23 cellular contexts compared by ENCODE assay signal in genomic region chr16:9549487-9549886, GRCh38.
"Had no signal": no experiment of that assay in that cellular context is flagged by ENCODE, and none has a peak within 500 bp of the region (broad histone marks: within the 10 kb centered on the region; RNA-seq: fewer than 3 reads in every experiment).

No MANE protein-coding gene starts in this region.

- H3K27me3 ChIP-seq: colonic mucosa, esophagus squamous epithelium, gastrocnemius medialis, left lung had no signal

- H3K36me3 Mint-ChIP-seq: mesothelial cell of epicardium had no signal

- H3K27ac ChIP-seq: colonic mucosa, epithelial cell of prostate, esophagus squamous epithelium, gastrocnemius medialis, heart right ventricle, left lung, lower lobe of right lung had no signal

- H3K9me3 Mint-ChIP-seq: endodermal cell had no signal

- H3K4me1 ChIP-seq: colonic mucosa, esophagus squamous epithelium, gastrocnemius medialis, heart right ventricle, left lung, lower lobe of right lung had no signal

- DNase-seq: colonic mucosa; cortex of kidney; effector CD8-positive, alpha-beta T cell; effector memory CD8-positive, alpha-beta T cell; endodermal cell; erythroblast; esophagus squamous epithelium; foreskin fibroblast; foreskin melanocyte; gastrocnemius medialis; glutamatergic neuron; head of caudate nucleus; heart right ventricle; hippocampal formation; left cardiac atrium; left lung; left ventricle myocardium superior; lower lobe of right lung; mesenchymal stem cell had no signal

- ATAC-seq: effector memory CD8-positive, alpha-beta T cell; esophagus mucosa; gastrocnemius medialis; heart right ventricle; left cardiac atrium; left lung; left ventricle myocardium superior; lower lobe of right lung had no signal

- H3K27ac Mint-ChIP-seq: dendritic cell treated with granulocyte-macrophage colony-stimulating factor and Interleukin-4, amounts not matched to agents 40 ng/mL and 50 ng/mL, for 4 days; effector memory CD8-positive, alpha-beta T cell; endodermal cell; mesothelial cell of epicardium had no signal

- H3K4me3 Mint-ChIP-seq: dendritic cell treated with granulocyte-macrophage colony-stimulating factor and Interleukin-4, amounts not matched to agents 40 ng/mL and 50 ng/mL, for 4 days; effector memory CD8-positive, alpha-beta T cell; endodermal cell; mesothelial cell of epicardium had no signal

- H3K4me3 ChIP-seq: colonic mucosa, esophagus squamous epithelium, gastrocnemius medialis, heart right ventricle, left lung, lower lobe of right lung had no signal

- H3K9me3 ChIP-seq: colonic mucosa, gastrocnemius medialis, lower lobe of right lung had no signal

- H3K27me3 Mint-ChIP-seq: dendritic cell treated with granulocyte-macrophage colony-stimulating factor and Interleukin-4, amounts not matched to agents 40 ng/mL and 50 ng/mL, for 4 days; effector memory CD8-positive, alpha-beta T cell had no signal

- H3K36me3 ChIP-seq: colonic mucosa, esophagus squamous epithelium, gastrocnemius medialis, heart right ventricle, left lung, lower lobe of right lung had no signal
